Comparison of ENCODE assay signal across 7 cellular contexts in genomic region chr1:89358287-89358893, GRCh38.
DNase-seq lines count a peak whose midpoint lies in the region; ATAC-seq and FAIRE-seq lines count a peak whose summit lies in the region.

No MANE protein-coding gene starts in this region.

- ATAC-seq in HG03095 (IDR thresholded peaks at IDR 0.05; ENCODE audit: unreplicated experiment): peak; percentile 63
- ATAC-seq in central memory CD8-positive, alpha-beta T cell (replicated peaks; ENCODE audit: extremely low read depth, poor library complexity, severe bottlenecking): peak; percentile 80

- H3K27ac Mint-ChIP-seq in central memory CD8-positive, alpha-beta T cell (ENCODE audit: low read depth): peak overlapping the region; percentile 56

- no peak overlapping the region for H3K4me3 Mint-ChIP-seq in central memory CD8-positive, alpha-beta T cell

- DNase-seq in GM18507 (ENCODE audit: extremely low spot score, insufficient read length, low read depth) (peak; percentile 25), NCI-H345 treated with DMSO at 0.1 percent for 48 hours (lab: John Stamatoyannopoulos, UW; ENCODE audit: unreplicated experiment) (peak; percentile 50), kidney tubule cell (ENCODE audit: low spot score) (peak; percentile 74)
- DNase-seq in activated CD4-positive, CD25-positive, alpha-beta regulatory T cell treated with anti-CD3 and anti-CD28 coated beads, Interleukin-2, amount 50 U/mL, for 72 hours: peak; percentile 83
- peak; percentile 71 to 77 for DNase-seq in central memory CD8-positive, alpha-beta T cell (ENCODE audit: low spot score in 2 of 2)
- DNase-seq in stimulated activated CD4-positive, alpha-beta T cell treated with anti-CD3 and anti-CD28 coated beads, Interleukin-4, amount 100 ng/mL, for 1 hour: peak; percentile 83

- H3K4me1 Mint-ChIP-seq in central memory CD8-positive, alpha-beta T cell: peaks cover 18% of the 10 kb centered on the region

- FAIRE-seq in GM18507 (lab: Jason Lieb, UNC): peak; percentile 93

- H3K9me3 Mint-ChIP-seq in central memory CD8-positive, alpha-beta T cell: no peaks in the 10 kb centered on the region

- H3K36me3 Mint-ChIP-seq in central memory CD8-positive, alpha-beta T cell (ENCODE audit: insufficient read depth): peaks cover 5% of the 10 kb centered on the region

- H3K27me3 Mint-ChIP-seq in central memory CD8-positive, alpha-beta T cell: no peaks in the 10 kb centered on the region

Comparison
In these comparisons a context has a peak if more than half of its experiments do, and no peak if none do; other contexts are left out.
1. Peak in every context shown above with its lines: DNase-seq and ATAC-seq.
2. DNase-seq: peak in every context shown above with its lines; median percentile 83 in activated CD4-positive, CD25-positive, alpha-beta regulatory T cell treated with anti-CD3 and anti-CD28 coated beads, Interleukin-2, amount 50 U/mL, for 72 hours; 83 in stimulated activated CD4-positive, alpha-beta T cell treated with anti-CD3 and anti-CD28 coated beads, Interleukin-4, amount 100 ng/mL, for 1 hour; 74 in central memory CD8-positive, alpha-beta T cell; 74 in kidney tubule cell; 50 in NCI-H345 treated with DMSO at 0.1 percent for 48 hours; 25 in GM18507.